Comparison of ENCODE assay signal across 1 cellular context in the genomic region with DNA sequence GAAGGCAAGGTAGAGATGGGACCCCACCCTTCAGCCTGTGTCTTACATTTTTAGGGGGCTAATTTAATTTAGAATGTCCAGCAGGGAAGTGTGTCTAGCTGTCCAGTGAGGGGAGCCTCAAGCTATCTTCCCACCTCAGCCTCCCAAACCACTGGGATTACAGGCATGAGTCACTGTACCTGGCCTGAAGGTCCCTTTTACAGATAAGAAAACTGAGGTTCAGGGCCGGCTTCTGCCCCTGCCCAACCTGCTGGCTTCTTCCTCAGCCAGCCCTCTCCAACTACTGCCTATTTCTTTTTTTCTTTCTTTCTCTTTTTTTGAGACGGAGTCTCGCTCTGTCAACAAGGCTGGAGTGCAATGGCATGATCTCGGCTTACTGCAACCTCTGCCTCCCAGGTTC.
TF ChIP-seq lines count a peak whose summit lies in the region.

No MANE protein-coding gene starts in this region.

TF ChIP-seq in K562, 482 proteins besides CTCF, POLR2A, EP300 and RAD21 (continued from another document):
- TF ChIP-seq RBM25 (IDR thresholded peaks at IDR 0.05; ENCODE audit: low read depth, low read length, severe bottlenecking), result peak; percentile 43
- no peak for TF ChIP-seq ZBTB8A (IDR thresholded peaks at IDR 0.05; ENCODE audit: partially characterized antibody)
- TF ChIP-seq KDM1A (IDR thresholded peaks at IDR 0.05), result peak in 1 of 2 experiments; percentile 49; a peak in 1 of 4 replicates
- TF ChIP-seq RBM22 (IDR thresholded peaks at IDR 0.05; ENCODE audit: low read depth, low read length, poor library complexity, severe bottlenecking), result no peak
- TF ChIP-seq, protein P1, sequence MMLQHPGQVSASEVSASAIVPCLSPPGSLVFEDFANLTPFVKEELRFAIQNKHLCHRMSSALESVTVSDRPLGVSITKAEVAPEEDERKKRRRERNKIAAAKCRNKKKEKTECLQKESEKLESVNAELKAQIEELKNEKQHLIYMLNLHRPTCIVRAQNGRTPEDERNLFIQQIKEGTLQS (IDR thresholded peaks at IDR 0.05), result 0 out of 2 replicates have a peak, but pooled peaks have one; percentile 12
- TF ChIP-seq, protein P1 (CRISPR knock-in tag; conservative IDR thresholded peaks at IDR 0.05), result no peak
- peak; percentile 24; the same call in 1 of the 2 replicates for TF ChIP-seq CBFA2T3 (IDR thresholded peaks at IDR 0.05)
- TF ChIP-seq ZKSCAN8 (CRISPR knock-in tag; IDR thresholded peaks at IDR 0.05), result no peak
- TF ChIP-seq BMI1 (IDR thresholded peaks at IDR 0.05; ENCODE audit: low read length), result no peak
- no peak for TF ChIP-seq MEF2A (IDR thresholded peaks at IDR 0.05; ENCODE audit: control insufficient read depth, low read depth, low read length)
